11 cellular contexts compared by ENCODE assay signal in genomic region chr3:140709751-140710150, GRCh38. TPM values are rescaled to one million over a fixed set of nuclear protein-coding genes. Genes with fewer than 3 reads are reported as not detected.
"Had no signal": no experiment of that assay in that cellular context is flagged by ENCODE, and none has a peak within 500 bp of the region (broad histone marks: within the 10 kb centered on the region; RNA-seq: fewer than 3 reads in every experiment).

No MANE protein-coding gene starts in this region.

- H3K36me3 ChIP-seq: HAP-1 had no signal

- H3K27me3 Mint-ChIP-seq: IgD-negative memory B cell had no signal

- FAIRE-seq: HTR-8/SVneo had no signal

- H3K4me1 Mint-ChIP-seq: IgD-negative memory B cell had no signal

- H3K36me3 Mint-ChIP-seq: IgD-negative memory B cell had no signal

- H3K27ac ChIP-seq: GM23248 had no signal

- H3K4me3 Mint-ChIP-seq: HFFc6, IgD-negative memory B cell had no signal

- H3K4me3 ChIP-seq: GM23248, HAP-1 had no signal

- H3K9me3 ChIP-seq: HAP-1 had no signal

- H3K9ac ChIP-seq: GM23248 had no signal

- ATAC-seq: HCT116 had no signal

- H3K27ac Mint-ChIP-seq: HFFc6, IgD-negative memory B cell had no signal

- DNase-seq: GM23248, GOT3, H7, HFFc6, KG1 had no signal

- H2AFZ ChIP-seq: GM23248 had no signal

RNA-seq across cellular contexts. Expression of gene TRIM42, which starts 31.9 kb away (rescaled TPM):
- total RNA-seq: GM23248, H4, H7, HFFc6, HT-29 had no signal
- polyA plus RNA-seq: GM23248, IgD-negative memory B cell had no signal
